ENCODE assay signal across 8 cellular contexts in the genomic region with DNA sequence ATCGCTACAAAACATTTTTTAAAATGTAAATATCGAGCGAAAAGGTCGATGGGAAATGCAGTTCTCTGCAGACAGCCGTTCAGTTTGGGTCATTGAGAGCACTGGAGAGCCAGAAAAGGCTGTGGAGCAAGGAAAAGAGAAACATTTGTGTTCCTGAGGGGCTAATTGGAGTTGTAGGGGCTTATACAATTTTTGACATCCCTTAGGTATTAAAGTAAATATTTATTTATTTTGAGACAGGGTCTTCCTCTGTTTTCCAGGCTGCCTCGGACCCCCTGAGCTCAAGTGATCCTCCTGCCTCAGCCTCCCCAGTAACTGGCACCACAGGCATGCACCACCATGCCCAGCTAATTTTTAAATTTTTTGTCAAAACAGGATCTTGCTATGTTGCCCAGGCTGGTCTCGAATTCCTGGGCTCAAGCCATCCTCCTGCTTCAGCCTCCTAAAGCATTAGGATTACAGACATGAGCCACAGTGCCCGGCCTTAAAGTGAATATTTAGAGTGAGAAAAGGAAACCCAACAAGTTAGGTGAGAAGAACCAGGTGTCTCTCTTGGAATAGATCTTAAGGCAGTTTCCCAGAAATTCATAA. TPM values are rescaled to one million over a fixed set of nuclear protein-coding genes. Genes with fewer than 3 reads are reported as not detected.
DNase-seq lines count a peak whose midpoint lies in the region; ATAC-seq and TF ChIP-seq lines count a peak whose summit lies in the region.

No MANE protein-coding gene starts in this region.

- POLR2A ChIA-PET in activated CD4-positive, alpha-beta memory T cell treated with anti-CD3 and anti-CD28 coated beads, Interleukin-2, amount 10 ng/mL, durations not matched to agents 7 days and 5 days (lab: Charles Lee) = interaction anchor here (0.6 to 1.1 kb wide), 2 partner anchors 20 to 526 kb away, joined by 4 read pairs; a partner anchor contains a TSS

- no peaks in the 10 kb centered on the region for H3K36me3 Mint-ChIP-seq in activated CD4-positive, alpha-beta memory T cell treated with anti-CD3 and anti-CD28 coated beads, Interleukin-2, amount 10 ng/mL, durations not matched to agents 7 days and 5 days (ENCODE audit: low read depth)

- H3K27ac ChIP-seq in heart right ventricle = peak overlapping the region in 9 of 10 donors; percentile 67 to 92 (median 84)
- H3K27ac ChIP-seq in temporal lobe (ENCODE audit: low read depth, low read length) = peak overlapping the region; percentile 51

- DNase-seq in heart right ventricle = no peak
- no peak for DNase-seq in Right ventricle myocardium inferior (ENCODE audit: missing footprints)
- DNase-seq in activated CD4-positive, alpha-beta memory T cell treated with anti-CD3 and anti-CD28 coated beads, Interleukin-2, amount 10 ng/mL, durations not matched to agents 7 days and 5 days = no peak
- DNase-seq in activated CD4-positive, CD25-positive, alpha-beta regulatory T cell (lab: John Stamatoyannopoulos, UW) = no peak
- DNase-seq in hypothalamus (lab: John Stamatoyannopoulos, UW) = no peak
- no peak for DNase-seq in NOMO-1 treated with dmso at 0.1 percent for 144 hours (lab: John Stamatoyannopoulos, UW; ENCODE audit: unreplicated experiment)

- no peaks in the 10 kb centered on the region for H3K27me3 Mint-ChIP-seq in activated CD4-positive, alpha-beta memory T cell treated with anti-CD3 and anti-CD28 coated beads, Interleukin-2, amount 10 ng/mL, durations not matched to agents 7 days and 5 days

- H3K36me3 ChIP-seq in heart right ventricle = no peaks in the 10 kb centered on the region

- no peaks in the 10 kb centered on the region for H3K27me3 ChIP-seq in heart right ventricle

- H3K9me3 ChIP-seq in heart right ventricle (no peaks in the 10 kb centered on the region), iPS-18c (ENCODE audit: control insufficient read depth, insufficient read depth, low read length) (no peaks in the 10 kb centered on the region)

- whole genome bisulfite sequencing in heart right ventricle, 2 donors = 34 to 36% methylated on average over 8 of the region's 8 CpGs

- H3K4me3 Mint-ChIP-seq in activated CD4-positive, alpha-beta memory T cell treated with anti-CD3 and anti-CD28 coated beads, Interleukin-2, amount 10 ng/mL, durations not matched to agents 7 days and 5 days = peak overlapping the region; percentile 91

- peak overlapping the region; percentile 96 for H3K27ac Mint-ChIP-seq in activated CD4-positive, alpha-beta memory T cell treated with anti-CD3 and anti-CD28 coated beads, Interleukin-2, amount 10 ng/mL, durations not matched to agents 7 days and 5 days

- H3K4me1 ChIP-seq in heart right ventricle = peaks cover 9 to 79% (median 55%) of the 10 kb centered on the region in 9 donors

- ATAC-seq in heart right ventricle = peak in 1 of 8 donors; percentile 6
- no peak for ATAC-seq in Right ventricle myocardium inferior

- peak overlapping the region; percentile 12 to 84 (median 70) for H3K4me3 ChIP-seq in heart right ventricle
- H3K4me3 ChIP-seq in iPS-18c (ENCODE audit: insufficient read depth, low read depth, low read length) = peak overlapping the region; percentile 47

- TF ChIP-seq CTCF in heart right ventricle (IDR thresholded peaks at IDR 0.05) = no peak

- intact Hi-C loops in heart right ventricle (cut with DNase I) = loop anchor here in 6 of 10 donors (5.0 kb wide), 5 partner anchors 34 to 64 kb away; a partner anchor contains a TSS
- intact Hi-C loops in Right ventricle myocardium inferior (cut with DNase I) = loop anchor here (5.0 kb wide), 2 partner anchors 39 to 64 kb away; no protein-coding TSS in a partner anchor

- no peaks in the 10 kb centered on the region for H3K9me3 Mint-ChIP-seq in activated CD4-positive, alpha-beta memory T cell treated with anti-CD3 and anti-CD28 coated beads, Interleukin-2, amount 10 ng/mL, durations not matched to agents 7 days and 5 days

- CTCF ChIA-PET in activated CD4-positive, alpha-beta memory T cell treated with anti-CD3 and anti-CD28 coated beads, Interleukin-2, amount 10 ng/mL, durations not matched to agents 7 days and 5 days (lab: Charles Lee) = interaction anchor here (0.6 kb wide), 1 partner anchor 76 kb away, joined by 4 read pairs; no protein-coding TSS in a partner anchor

- H3K4me1 Mint-ChIP-seq in activated CD4-positive, alpha-beta memory T cell treated with anti-CD3 and anti-CD28 coated beads, Interleukin-2, amount 10 ng/mL, durations not matched to agents 7 days and 5 days = peaks cover 61% of the 10 kb centered on the region

RNA-seq across cellular contexts. Expression of a gene that starts 0.8 kb away (rescaled TPM):
- total RNA-seq in heart right ventricle (10 to 100 TPM; 24.3 to 42.9 (median 30.2) TPM), Right ventricle myocardium inferior (34.7 TPM), temporal lobe (27.8 TPM)
- polyA plus RNA-seq in heart right ventricle = 100 to 1,000 TPM in 1 of 2 donors, 10 to 100 TPM in 1; 47.2 to 115 TPM
- 10 to 100 TPM; 75.4 to 76.1 TPM for total RNA-seq in activated CD4-positive, alpha-beta memory T cell treated with anti-CD3 and anti-CD28 coated beads, Interleukin-2, amount 10 ng/mL, durations not matched to agents 7 days and 5 days

RNA-seq across cellular contexts. Expression of a gene that starts 3.1 kb away (rescaled TPM):
- total RNA-seq in heart right ventricle (10 to 100 TPM in 6 of 10 donors, 1 to 10 TPM in 4; 4.5 to 31.6 (median 13.7) TPM), Right ventricle myocardium inferior (7.2 TPM), temporal lobe (0.25 TPM)
- 1 to 10 TPM; 5.1 to 8.0 TPM for polyA plus RNA-seq in heart right ventricle
- total RNA-seq in activated CD4-positive, alpha-beta memory T cell treated with anti-CD3 and anti-CD28 coated beads, Interleukin-2, amount 10 ng/mL, durations not matched to agents 7 days and 5 days = 10 to 100 TPM; 14.3 to 14.4 TPM

RNA-seq across cellular contexts. Expression of a gene that starts 12.5 kb away (rescaled TPM):
- total RNA-seq in heart right ventricle (10 to 100 TPM in 1 of 10 donors, 1 to 10 TPM in 7, not detected in 2; 2.2 to 37.9 (median 3.7) TPM), Right ventricle myocardium inferior (6.7 TPM), temporal lobe (1.2 TPM)
- polyA plus RNA-seq in heart right ventricle = 100 to 1,000 TPM in 1 of 2 donors, 10 to 100 TPM in 1; 24.9 to 133 TPM
- total RNA-seq in activated CD4-positive, alpha-beta memory T cell treated with anti-CD3 and anti-CD28 coated beads, Interleukin-2, amount 10 ng/mL, durations not matched to agents 7 days and 5 days = under 1 TPM; 0.55 to 0.71 TPM

RNA-seq across cellular contexts. Expression of a gene that starts 19.1 kb away (rescaled TPM):
- total RNA-seq in heart right ventricle (1 to 10 TPM in 5 of 10 donors, under 1 TPM in 5; 0.74 to 4.9 (median 1.1) TPM), Right ventricle myocardium inferior (0.84 TPM), temporal lobe (6.1 TPM)
- 1 to 10 TPM; 1.1 to 2.5 TPM for polyA plus RNA-seq in heart right ventricle
- total RNA-seq in activated CD4-positive, alpha-beta memory T cell treated with anti-CD3 and anti-CD28 coated beads, Interleukin-2, amount 10 ng/mL, durations not matched to agents 7 days and 5 days = 1 to 10 TPM; 5.3 to 5.7 TPM

RNA-seq across cellular contexts. Expression of a gene that starts 52.2 kb away (rescaled TPM):
- total RNA-seq in heart right ventricle (10 to 100 TPM in 7 of 10 donors, 1 to 10 TPM in 3; 4.5 to 29.2 (median 12.7) TPM), Right ventricle myocardium inferior (9.1 TPM), temporal lobe (60.0 TPM)
- polyA plus RNA-seq in heart right ventricle = 10 to 100 TPM in 1 of 2 donors, 1 to 10 TPM in 1; 3.4 to 12.7 TPM
- total RNA-seq in activated CD4-positive, alpha-beta memory T cell treated with anti-CD3 and anti-CD28 coated beads, Interleukin-2, amount 10 ng/mL, durations not matched to agents 7 days and 5 days = 1 to 10 TPM; 7.3 to 8.0 TPM
